29 cellular contexts compared by ENCODE assay signal in the genomic region with DNA sequence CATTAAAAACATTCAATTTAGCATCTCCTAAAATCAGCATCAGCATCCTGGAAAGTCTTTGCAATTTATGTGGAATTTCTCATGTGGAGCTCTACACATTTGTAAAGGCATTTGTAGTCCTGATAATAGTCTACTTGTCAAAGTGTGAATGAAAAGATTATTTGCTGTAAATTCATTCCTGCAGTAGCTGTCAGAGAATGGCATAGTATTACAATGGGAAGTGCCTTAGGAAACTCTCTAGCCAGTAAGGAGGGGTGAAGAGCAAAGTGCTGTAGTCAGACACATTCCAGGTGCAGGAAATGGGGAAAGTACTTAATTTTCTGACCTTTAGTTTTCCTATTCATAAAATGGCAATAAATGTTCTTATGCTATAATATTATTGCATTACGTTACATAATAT.
"Had no signal": no experiment of that assay in that cellular context is flagged by ENCODE, and none has a peak within 500 bp of the region (broad histone marks: within the 10 kb centered on the region; RNA-seq: fewer than 3 reads in every experiment).

No MANE protein-coding gene starts in this region.

- H3K27me3 ChIP-seq: ovary, right lobe of liver, sigmoid colon, stomach, thyroid gland, tibial nerve, upper lobe of left lung, vagina had no signal

- H3K27ac Mint-ChIP-seq: naive thymus-derived CD4-positive, alpha-beta T cell; natural killer cell; nephron; progenitor cell of endocrine pancreas; stimulated activated effector memory CD8-positive, alpha-beta T cell treated with anti-CD3 and anti-CD28 coated beads, Interleukin-12 subunit alpha, Interleukin-12 subunit beta, amount 100 ng/mL, for 72 hours; stimulated activated naive B cell treated with anti-CD40 and anti-IgM and Interleukin-4, amounts not matched to agents 10 μg/mL and 1 μg/mL and 100 μg/mL, for 72 hours; stimulated activated naive CD8-positive, alpha-beta T cell treated with anti-CD3 and anti-CD28 coated beads, Interleukin-15, Interleukin-2, amounts not matched to agents 100 ng/mL and 50 ng/mL, for 24 hours had no signal

- H3K27ac ChIP-seq: ovary, parathyroid adenoma, psoas muscle, right lobe of liver, sigmoid colon, stomach, thoracic aorta, thyroid gland, tibial nerve, upper lobe of left lung, vagina had no signal

- H3K4me3 ChIP-seq: ovary, psoas muscle, right lobe of liver, sigmoid colon, stomach, thoracic aorta, thyroid gland, tibial nerve, upper lobe of left lung, vagina had no signal

- ATAC-seq: naive thymus-derived CD4-positive, alpha-beta T cell; natural killer cell; psoas muscle; right cardiac atrium; right lobe of liver; stimulated activated effector memory CD8-positive, alpha-beta T cell treated with anti-CD3 and anti-CD28 coated beads, Interleukin-12 subunit alpha, Interleukin-12 subunit beta, amount 100 ng/mL, for 72 hours; stimulated activated naive B cell treated with anti-CD40 and anti-IgM and Interleukin-4, amounts not matched to agents 10 μg/mL and 1 μg/mL and 100 μg/mL, for 72 hours had no signal

- H3K9me3 Mint-ChIP-seq: nephron; neural crest cell; stimulated activated naive B cell treated with anti-CD40 and anti-IgM and Interleukin-4, amounts not matched to agents 10 μg/mL and 1 μg/mL and 100 μg/mL, for 72 hours had no signal

- H3K36me3 Mint-ChIP-seq: naive thymus-derived CD4-positive, alpha-beta T cell; stimulated activated effector memory CD8-positive, alpha-beta T cell treated with anti-CD3 and anti-CD28 coated beads, Interleukin-12 subunit alpha, Interleukin-12 subunit beta, amount 100 ng/mL, for 72 hours; stimulated activated naive B cell treated with anti-CD40 and anti-IgM and Interleukin-4, amounts not matched to agents 10 μg/mL and 1 μg/mL and 100 μg/mL, for 72 hours had no signal

- H3K9ac ChIP-seq: parathyroid adenoma had no signal

- H2AFZ ChIP-seq: parathyroid adenoma had no signal

- H3K4me1 ChIP-seq: parathyroid adenoma, psoas muscle, right lobe of liver, sigmoid colon, stomach, thyroid gland, tibial nerve, upper lobe of left lung, vagina had no signal

- H3K4me1 Mint-ChIP-seq: naive thymus-derived CD4-positive, alpha-beta T cell; natural killer cell; nephron; neural crest cell; stimulated activated effector memory CD8-positive, alpha-beta T cell treated with anti-CD3 and anti-CD28 coated beads, Interleukin-12 subunit alpha, Interleukin-12 subunit beta, amount 100 ng/mL, for 72 hours; stimulated activated naive B cell treated with anti-CD40 and anti-IgM and Interleukin-4, amounts not matched to agents 10 μg/mL and 1 μg/mL and 100 μg/mL, for 72 hours had no signal

- H3K36me3 ChIP-seq: ovary, right lobe of liver, sigmoid colon, stomach, thoracic aorta, thyroid gland, tibial nerve, upper lobe of left lung, vagina had no signal

- H3K9me3 ChIP-seq: ovary, psoas muscle, right lobe of liver, sigmoid colon, stomach, thoracic aorta, thyroid gland, tibial nerve, upper lobe of left lung, vagina had no signal

- H3K27me3 Mint-ChIP-seq: naive thymus-derived CD4-positive, alpha-beta T cell; progenitor cell of endocrine pancreas; stimulated activated naive B cell treated with anti-CD40 and anti-IgM and Interleukin-4, amounts not matched to agents 10 μg/mL and 1 μg/mL and 100 μg/mL, for 72 hours; stimulated activated naive CD8-positive, alpha-beta T cell treated with anti-CD3 and anti-CD28 coated beads, Interleukin-15, Interleukin-2, amounts not matched to agents 100 ng/mL and 50 ng/mL, for 24 hours had no signal

- H3K4me3 Mint-ChIP-seq: naive thymus-derived CD4-positive, alpha-beta T cell; natural killer cell; nephron; neural crest cell; stimulated activated effector memory CD8-positive, alpha-beta T cell treated with anti-CD3 and anti-CD28 coated beads, Interleukin-12 subunit alpha, Interleukin-12 subunit beta, amount 100 ng/mL, for 72 hours; stimulated activated naive B cell treated with anti-CD40 and anti-IgM and Interleukin-4, amounts not matched to agents 10 μg/mL and 1 μg/mL and 100 μg/mL, for 72 hours; stimulated activated naive CD8-positive, alpha-beta T cell treated with anti-CD3 and anti-CD28 coated beads, Interleukin-15, Interleukin-2, amounts not matched to agents 100 ng/mL and 50 ng/mL, for 24 hours had no signal

- H3K79me2 ChIP-seq: parathyroid adenoma had no signal

- DNase-seq: naive thymus-derived CD4-positive, alpha-beta T cell; natural killer cell; occipital lobe; ovary; posterior cingulate gyrus; psoas muscle; right cardiac atrium; right lobe of liver; sigmoid colon; small intestine; stimulated activated CD4-positive, alpha-beta T cell treated with anti-CD3 and anti-CD28 coated beads, Interleukin-15, amount 100 ng/mL, for 24 hours; stimulated activated CD4-positive, alpha-beta T cell treated with anti-CD3 and anti-CD28 coated beads, Interleukin-2, amount 100 ng/mL, for 24 hours; stimulated activated CD4-positive, alpha-beta T cell treated with anti-CD3 and anti-CD28 coated beads, Interleukin-2, amount 100 ng/mL, for 48 hours; stimulated activated CD4-positive, alpha-beta T cell treated with anti-CD3 and anti-CD28 coated beads, Interleukin-4, amount 100 ng/mL, for 24 hours; stimulated activated naive B cell treated with anti-CD40 and anti-IgM and Interleukin-4, amounts not matched to agents 10 μg/mL and 1 μg/mL and 100 μg/mL, for 72 hours; stimulated activated naive CD4-positive, alpha-beta T cell treated with Interleukin-2 at 50 U/mL for 16 hours; stomach; thyroid gland; trophoblast cell; upper lobe of left lung had no signal
